Comparison of ENCODE assay signal across 16 cellular contexts in the genomic region with DNA sequence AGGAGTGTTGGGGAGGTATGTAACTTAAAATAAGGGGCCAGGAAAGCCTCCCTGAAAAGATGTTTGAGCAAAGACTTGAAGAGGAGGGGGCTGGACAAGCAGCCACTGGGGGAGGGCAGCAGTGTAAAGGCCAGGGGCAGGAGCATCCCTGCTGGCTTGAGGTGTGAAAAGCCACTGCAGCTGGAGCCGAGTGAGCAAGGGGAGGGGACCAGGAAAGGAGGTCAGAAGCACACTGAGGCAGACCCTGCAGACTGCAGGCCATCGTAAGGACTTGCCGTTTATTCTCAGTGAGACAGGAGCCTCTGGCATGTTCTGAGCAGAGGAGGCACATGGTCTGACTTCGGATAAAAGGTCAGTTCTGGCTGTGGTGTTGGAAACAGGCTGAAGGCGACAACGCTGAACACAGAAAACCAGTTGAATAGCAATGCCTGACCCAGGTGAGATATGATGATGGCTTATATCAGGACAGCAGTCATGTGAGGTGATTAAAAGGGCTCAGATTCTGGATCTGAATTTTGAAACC. TPM values are rescaled to one million over a fixed set of nuclear protein-coding genes. Genes with fewer than 3 reads are reported as not detected.
DNase-seq lines count a peak whose midpoint lies in the region; TF ChIP-seq lines count a peak whose summit lies in the region.
"Had no signal": no experiment of that assay in that cellular context is flagged by ENCODE, and none has a peak within 500 bp of the region (broad histone marks: within the 10 kb centered on the region; RNA-seq: fewer than 3 reads in every experiment).

No MANE protein-coding gene starts in this region.

- no peak overlapping the region for H3K4me3 ChIP-seq in left ventricle myocardium inferior
- no peak overlapping the region for H3K4me3 ChIP-seq in endodermal cell (ENCODE audit: low read length)
- H3K4me3 ChIP-seq: BLaER1, GM12878 had no signal

- no peak overlapping the region for H3K27ac Mint-ChIP-seq in endodermal cell
- peak overlapping the region in 1 of 7 donors; percentile 36 for H3K27ac Mint-ChIP-seq in CD14-positive monocyte
- H3K27ac Mint-ChIP-seq: CD4-positive, CD25-positive, alpha-beta regulatory T cell; HFFc6 had no signal

- H3K4me1 Mint-ChIP-seq in endodermal cell (peaks cover 22% of the 10 kb centered on the region), CD14-positive monocyte (peaks cover 13% of the 10 kb centered on the region)
- H3K4me1 Mint-ChIP-seq: CD4-positive, CD25-positive, alpha-beta regulatory T cell had no signal

- peaks cover 2% of the 10 kb centered on the region for H3K36me3 Mint-ChIP-seq in endodermal cell (ENCODE audit: low read depth)
- peaks cover 10 to 11% of the 10 kb centered on the region in 2 donors for H3K36me3 Mint-ChIP-seq in CD14-positive monocyte

- H3K4me1 ChIP-seq in left ventricle myocardium inferior (peaks cover 14% of the 10 kb centered on the region), endodermal cell (ENCODE audit: control insufficient read depth, insufficient read depth, low read length) (peaks cover 7% of the 10 kb centered on the region)

- TF ChIP-seq CTCF in left ventricle myocardium inferior (IDR thresholded peaks at IDR 0.05; ENCODE audit: borderline replicate concordance) (no peak), endodermal cell (conservative IDR thresholded peaks at IDR 0.05) (no peak), CD14-positive monocyte (IDR thresholded peaks at IDR 0.05) (no peak)

- WGBS in endodermal cell (ENCODE audit: insufficient coverage in 1 of 2, insufficient read length in 1 of 2), 2 experiments, result 56 to 58% methylated on average over 6 of the region's 6 CpGs

- H3K9me3 ChIP-seq in left ventricle myocardium inferior (replicated peaks), result peaks cover 13% of the 10 kb centered on the region
- peaks cover 20% of the 10 kb centered on the region for H3K9me3 ChIP-seq in endodermal cell (ENCODE audit: control insufficient read depth, low read length)

- intact Hi-C loops in cardiac septum (cut with DNase I), result no loop called here
- intact Hi-C loops in left ventricle myocardium inferior (cut with micrococcal nuclease), result no loop called here
- intact Hi-C loops in CD14-positive monocyte (cut with micrococcal nuclease), result no loop called here

- DNase-seq in cardiac septum (ENCODE audit: low spot score), result peak; percentile 64
- DNase-seq in left ventricle myocardium inferior, result no peak
- DNase-seq in SK-N-DZ (ENCODE audit: low spot score), result peak; percentile 47
- DNase-seq in endodermal cell, result peak; percentile 81
- peak; percentile 23 for DNase-seq in retina
- no peak for DNase-seq in NCI-H1048 (lab: John Stamatoyannopoulos, UW)
- no peak for DNase-seq in superior temporal gyrus (ENCODE audit: extremely low spot score)
- no peak for DNase-seq in CD14-positive monocyte (ENCODE audit: low spot score)
- DNase-seq: 8988T; AML-193; CD4-positive, CD25-positive, alpha-beta regulatory T cell; GOT3; HCEC 1CT; HFFc6 had no signal

- no peaks in the 10 kb centered on the region for H3K27me3 ChIP-seq in left ventricle myocardium inferior (ENCODE audit: low read depth)
- H3K27me3 ChIP-seq in endodermal cell (ENCODE audit: control insufficient read depth, insufficient read depth, low read length, poor library complexity, severe bottlenecking), result no peaks in the 10 kb centered on the region
- H3K27me3 ChIP-seq: BLaER1 had no signal

- H3K27ac ChIP-seq in left ventricle myocardium inferior (replicated peaks) (no peak overlapping the region), endodermal cell (ENCODE audit: low read depth, low read length) (no peak overlapping the region)
- H3K27ac ChIP-seq: BLaER1 had no signal

- H3K9me3 Mint-ChIP-seq in endodermal cell (peaks cover 20% of the 10 kb centered on the region), CD14-positive monocyte (peaks cover 14 to 20% (median 17%) of the 10 kb centered on the region in 7 donors)

- H3K4me3 Mint-ChIP-seq in endodermal cell, result no peak overlapping the region
- no peak overlapping the region for H3K4me3 Mint-ChIP-seq in CD14-positive monocyte
- H3K4me3 Mint-ChIP-seq: CD4-positive, CD25-positive, alpha-beta regulatory T cell; HFFc6 had no signal

- H3K36me3 ChIP-seq in left ventricle myocardium inferior (no peaks in the 10 kb centered on the region), endodermal cell (ENCODE audit: control insufficient read depth, insufficient read depth, low read length) (no peaks in the 10 kb centered on the region)
- H3K36me3 ChIP-seq: BLaER1 had no signal

- H3K9ac ChIP-seq in endodermal cell (ENCODE audit: extremely low read depth, low read length, poor library complexity, severe bottlenecking), result no peak overlapping the region
- H3K9ac ChIP-seq: BLaER1 had no signal

- H3K27me3 Mint-ChIP-seq in endodermal cell (ENCODE audit: insufficient read depth) (peaks cover 31% of the 10 kb centered on the region), CD14-positive monocyte (ENCODE audit: low read depth in 3 of 3) (peaks cover 1 to 3% (median 1%) of the 10 kb centered on the region in 3 donors)

RNA-seq across cellular contexts. Expression of a gene that starts 10.2 kb away (rescaled TPM):
- 76.9 TPM for total RNA-seq in cardiac septum
- 79.4 TPM for total RNA-seq in left ventricle myocardium inferior
- 114 and 117 TPM in 2 replicates for polyA plus RNA-seq in SK-N-DZ (2014; cell fraction: cytosol; rRNA removed)
- 53.9 and 54.7 TPM in 2 replicates for polyA plus RNA-seq in SK-N-DZ (2014; cell fraction: nucleus; rRNA removed)
- total RNA-seq in endodermal cell, result 10 to 100 TPM; 81.9 to 94.8 TPM
- polyA plus RNA-seq in endodermal cell (2013, experiment 1 of 2), result 79.3 TPM
- polyA plus RNA-seq in endodermal cell (2013, experiment 2 of 2), result 73.2 TPM
- polyA plus RNA-seq in CD14-positive monocyte, result 10 to 100 TPM; 28.3 to 34.1 TPM

RNA-seq across cellular contexts. Expression of a gene that starts 52.9 kb away (rescaled TPM):
- total RNA-seq in cardiac septum (49.9 TPM), left ventricle myocardium inferior (85.0 TPM), endodermal cell (10 to 100 TPM in 1 of 2 donors, 1 to 10 TPM in 1; 9.2 to 11.0 TPM)
- 22.7 and 24.2 TPM in 2 replicates for polyA plus RNA-seq in SK-N-DZ (2014; cell fraction: cytosol; rRNA removed)
- 28.9 and 31.9 TPM in 2 replicates for polyA plus RNA-seq in SK-N-DZ (2014; cell fraction: nucleus; rRNA removed)
- polyA plus RNA-seq in endodermal cell (2013, experiment 1 of 2), result 16.8 TPM
- 18.1 TPM for polyA plus RNA-seq in endodermal cell (2013, experiment 2 of 2)
- polyA plus RNA-seq in CD14-positive monocyte, result 1,000 to 10,000 TPM; 1,963 to 3,954 TPM

Comparison
In these comparisons a context has a peak if more than half of its experiments do, and no peak if none do; other contexts are left out.
1. DNase-seq: peak in cardiac septum (single experiment), SK-N-DZ (single experiment), endodermal cell (single experiment) and retina (single experiment); none in left ventricle myocardium inferior (single experiment), NCI-H1048 (single experiment), superior temporal gyrus (single experiment) and CD14-positive monocyte (single experiment).